ENCODE assay signal across 1 cellular context in the genomic region with DNA sequence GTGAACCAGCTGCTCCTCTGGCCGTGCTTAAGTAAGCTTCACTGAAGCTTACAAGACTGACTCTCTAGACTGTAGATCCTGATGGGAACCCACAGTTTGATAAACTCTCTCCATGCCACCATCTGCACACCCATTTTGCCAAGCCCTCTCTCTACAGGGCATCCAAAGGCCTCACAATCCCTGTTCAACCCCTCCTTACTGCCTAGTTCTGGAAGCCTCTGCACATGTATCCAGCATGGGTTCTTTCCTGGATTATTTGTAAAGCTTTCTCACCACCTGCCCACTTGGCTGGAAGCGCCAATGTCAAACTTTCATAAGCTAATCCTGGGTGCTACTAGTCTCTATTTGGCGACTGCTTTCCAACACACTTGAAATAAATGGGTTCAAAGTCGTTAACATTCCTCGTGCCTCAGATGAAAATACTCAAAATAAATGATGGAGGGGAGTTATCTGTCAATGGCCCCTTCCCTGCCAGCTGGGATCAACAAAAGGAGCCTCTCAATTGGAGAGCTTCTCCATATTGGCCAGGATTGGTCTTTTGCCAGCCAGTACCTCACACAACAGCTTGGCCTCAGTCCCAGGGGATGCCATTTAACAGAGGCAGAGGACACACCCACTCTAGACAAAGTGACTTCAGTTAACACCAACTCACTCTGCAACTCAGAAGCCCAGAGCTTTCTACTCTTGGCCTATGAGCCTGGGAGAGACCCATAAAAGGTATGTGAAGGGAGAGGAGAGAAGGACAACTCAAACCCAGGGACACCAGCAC.
TF ChIP-seq lines count a peak whose summit lies in the region.

No MANE protein-coding gene starts in this region.

TF ChIP-seq in HEK293, 187 proteins besides CTCF, POLR2A, EP300 and RAD21 (continued from another document):
- TF ChIP-seq ZBTB10 (tag by site-specific recombination; IDR thresholded peaks at IDR 0.05) (no peak), ZNF394 (tag by site-specific recombination; IDR thresholded peaks at IDR 0.05; ENCODE audit: borderline replicate concordance) (peak; percentile 31; the same call in 1 of the 2 replicates), ZFHX2 (tag by site-specific recombination; conservative IDR thresholded peaks at IDR 0.05) (peak; percentile 52), ZBTB17 (tag by site-specific recombination; IDR thresholded peaks at IDR 0.05) (0 out of 2 replicates have a peak, but pooled peaks have one; percentile 13), IKZF3 (tag by site-specific recombination; IDR thresholded peaks at IDR 0.05) (peak; percentile 26; the same call in 1 of the 2 replicates), ZNF664 (tag by site-specific recombination; IDR thresholded peaks at IDR 0.05) (0 out of 2 replicates have a peak, but pooled peaks have one; percentile 30), ZBTB26 (tag by site-specific recombination; optimal IDR thresholded peaks at IDR 0.05) (no peak)
